20 cellular contexts compared by ENCODE assay signal in the genomic region with DNA sequence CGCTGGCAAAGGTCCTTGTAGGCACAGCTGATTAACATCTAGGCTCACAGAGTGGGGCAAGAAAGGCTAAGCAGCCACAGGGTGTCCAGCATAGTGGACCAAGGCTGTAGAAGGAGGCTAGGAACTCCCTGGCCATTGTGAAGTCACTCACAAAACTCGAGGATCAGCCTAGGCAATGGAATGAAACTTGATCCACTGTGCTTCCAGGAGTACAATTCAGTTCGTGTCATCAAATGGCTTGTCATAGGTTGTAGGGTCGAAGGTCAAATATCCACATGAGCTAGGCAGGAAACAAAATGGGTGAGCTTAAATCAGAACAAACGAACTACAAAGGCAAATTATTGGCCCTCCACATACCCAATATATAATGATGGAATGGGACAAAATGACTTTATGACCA. TPM values are rescaled to one million over a fixed set of nuclear protein-coding genes. Genes with fewer than 3 reads are reported as not detected.
"Had no signal": no experiment of that assay in that cellular context is flagged by ENCODE, and none has a peak within 500 bp of the region (broad histone marks: within the 10 kb centered on the region; RNA-seq: fewer than 3 reads in every experiment).

No MANE protein-coding gene starts in this region.

- DNase-seq: activated CD4-positive, alpha-beta memory T cell treated with anti-CD3 and anti-CD28 coated beads, Interleukin-2, amount 10 ng/mL, durations not matched to agents 7 days and 5 days; activated CD4-positive, alpha-beta T cell treated with anti-CD3 and anti-CD28 coated beads for 4 hours; activated naive CD4-positive, alpha-beta T cell; activated naive CD8-positive, alpha-beta T cell treated with anti-CD3 and anti-CD28 coated beads, Interleukin-2, amount 50 U/mL, for 24 hours; mesendoderm; spleen; stomach; SW 1271 had no signal

- H3K4me3 ChIP-seq: spleen, stomach, thoracic aorta had no signal

- ATAC-seq: activated naive CD8-positive, alpha-beta T cell treated with anti-CD3 and anti-CD28 coated beads, Interleukin-2, amount 50 U/mL, for 24 hours; sciatic nerve; WTC11 had no signal

- H3K4me3 Mint-ChIP-seq: activated CD4-positive, alpha-beta memory T cell treated with anti-CD3 and anti-CD28 coated beads, Interleukin-2, amount 10 ng/mL, durations not matched to agents 7 days and 5 days; activated naive CD8-positive, alpha-beta T cell treated with anti-CD3 and anti-CD28 coated beads, Interleukin-2, amount 50 U/mL, for 24 hours; WTC11 had no signal

- H3K27me3 Mint-ChIP-seq: activated naive CD8-positive, alpha-beta T cell treated with anti-CD3 and anti-CD28 coated beads, Interleukin-2, amount 50 U/mL, for 24 hours had no signal

- H3K27ac Mint-ChIP-seq: activated CD4-positive, alpha-beta memory T cell treated with anti-CD3 and anti-CD28 coated beads, Interleukin-2, amount 10 ng/mL, durations not matched to agents 7 days and 5 days; activated naive CD8-positive, alpha-beta T cell treated with anti-CD3 and anti-CD28 coated beads, Interleukin-2, amount 50 U/mL, for 24 hours; WTC11 had no signal

- H3K36me3 ChIP-seq: stomach, thoracic aorta had no signal

- H3K4me1 ChIP-seq: stomach had no signal

- H3K27ac ChIP-seq: epithelial cell of prostate, spleen, stomach, thoracic aorta had no signal

- H3K36me3 Mint-ChIP-seq: WTC11 had no signal

- H3K27me3 ChIP-seq: spleen, stomach had no signal

- H3K9me3 ChIP-seq: spleen, stomach, thoracic aorta had no signal

RNA-seq across cellular contexts. Expression of gene FAM187B, which starts 4.4 kb away (rescaled TPM):
- total RNA-seq: activated CD4-positive, alpha-beta memory T cell treated with anti-CD3 and anti-CD28 coated beads, Interleukin-2, amount 10 ng/mL, durations not matched to agents 7 days and 5 days; aorta; dermis microvascular lymphatic vessel endothelial cell; frontal cortex; lower leg skin; osteoblast; pulmonary artery endothelial cell; stomach; T-helper 2 cell treated with Interferon-gamma antibody and Interleukin-4, amounts not matched to agents 100 ng/mL and 5 ng/mL, for 36 hours; thoracic aorta; ureter had no signal

RNA-seq across cellular contexts. Expression of gene HAMP, which starts 49.4 kb away (rescaled TPM):
- total RNA-seq: frontal cortex, lower leg skin, osteoblast had no signal

RNA-seq across cellular contexts. Expression of gene MAG, which starts 59.0 kb away (rescaled TPM):
- total RNA-seq: activated CD4-positive, alpha-beta memory T cell treated with anti-CD3 and anti-CD28 coated beads, Interleukin-2, amount 10 ng/mL, durations not matched to agents 7 days and 5 days; dermis microvascular lymphatic vessel endothelial cell; frontal cortex; osteoblast; pulmonary artery endothelial cell; ureter had no signal
